Comparison of ENCODE assay signal across 27 cellular contexts in the genomic region with DNA sequence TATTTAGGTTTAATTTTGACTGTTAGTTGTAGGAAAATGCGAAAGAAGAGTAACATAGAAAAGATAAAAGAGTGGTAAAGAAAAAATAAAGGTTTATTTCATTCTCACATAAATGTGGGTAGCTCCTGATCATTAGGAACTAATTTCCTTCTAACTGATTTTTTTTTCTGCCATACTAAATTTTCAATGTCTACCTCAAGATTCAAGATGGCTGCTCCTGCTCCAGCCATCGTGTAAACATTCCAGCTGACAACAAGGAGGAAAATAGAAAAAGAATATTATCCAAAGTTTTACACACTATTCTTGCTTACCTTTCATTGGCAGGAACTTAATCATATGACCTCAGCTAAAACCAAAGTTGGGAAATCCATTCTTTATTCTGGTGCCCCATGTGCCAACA.
"Had no signal": no experiment of that assay in that cellular context is flagged by ENCODE, and none has a peak within 500 bp of the region (broad histone marks: within the 10 kb centered on the region; RNA-seq: fewer than 3 reads in every experiment).

No MANE protein-coding gene starts in this region.

- H3K36me3 ChIP-seq: stomach, suprapubic skin, thoracic aorta, thyroid gland, tibial artery, tibial nerve, transverse colon, upper lobe of left lung, upper lobe of right lung, uterus, vagina had no signal

- FAIRE-seq: urothelium cell line had no signal

- H3K9me3 ChIP-seq: stomach, testis, thoracic aorta, thyroid gland, tibial artery, tibial nerve, transverse colon, upper lobe of left lung, upper lobe of right lung, uterus, vagina had no signal

- ATAC-seq: stimulated activated effector memory CD8-positive, alpha-beta T cell treated with anti-CD3 and anti-CD28 coated beads, Interleukin-12 subunit alpha, Interleukin-12 subunit beta, amount 100 ng/mL, for 72 hours; stimulated activated memory B cell treated with anti-CD40 and anti-IgM and Interleukin-4, amounts not matched to agents 10 μg/mL and 1 μg/mL and 100 μg/mL, for 72 hours; stimulated activated naive B cell treated with anti-CD40 and anti-IgM and Interleukin-4, amounts not matched to agents 10 μg/mL and 1 μg/mL and 100 μg/mL, for 72 hours; stimulated activated naive CD8-positive, alpha-beta T cell treated with anti-CD3 and anti-CD28 coated beads, Interleukin-15, amount 100 ng/mL, for 72 hours; stimulated activated naive CD8-positive, alpha-beta T cell treated with anti-CD3 and anti-CD28 coated beads, Interleukin-15, Interleukin-2, amounts not matched to agents 100 U/mL and 50 U/mL, for 24 hours; upper lobe of right lung had no signal

- H3K27ac ChIP-seq: stomach, suprapubic skin, testis, thoracic aorta, thyroid gland, tibial artery, tibial nerve, transverse colon, upper lobe of left lung, upper lobe of right lung, uterus, vagina had no signal

- H3K4me1 ChIP-seq: stomach, suprapubic skin, testis, thyroid gland, tibial artery, tibial nerve, transverse colon, upper lobe of left lung, upper lobe of right lung, uterus, vagina had no signal

- H3K4me3 ChIP-seq: stomach, suprapubic skin, testis, thoracic aorta, thyroid gland, tibial artery, tibial nerve, transverse colon, upper lobe of left lung, upper lobe of right lung, uterus, vagina had no signal

- DNase-seq: stimulated activated CD4-positive, alpha-beta T cell treated with anti-CD3 and anti-CD28 coated beads, Interleukin-2, amount 100 ng/mL, for 48 hours; stimulated activated CD4-positive, alpha-beta T cell treated with anti-CD3 and anti-CD28 coated beads, Interleukin-4, amount 100 ng/mL, for 1 hour; stimulated activated CD4-positive, alpha-beta T cell treated with anti-CD3 and anti-CD28 coated beads, Interleukin-4, amount 100 ng/mL, for 24 hours; stimulated activated CD4-positive, alpha-beta T cell treated with anti-CD3 and anti-CD28 coated beads, Interleukin-4, amount 100 ng/mL, for 4 hours; stimulated activated CD8-positive, alpha-beta memory T cell treated with anti-CD3 and anti-CD28 coated beads, Interleukin-4, amount 100 ng/mL, for 48 hours; stimulated activated naive B cell treated with anti-CD40 and anti-IgM and Interleukin-4, amounts not matched to agents 10 μg/mL and 1 μg/mL and 100 μg/mL, for 72 hours; stimulated activated naive CD4-positive, alpha-beta T cell; stimulated activated naive CD4-positive, alpha-beta T cell treated with Interleukin-2 at 50 U/mL for 16 hours; stimulated activated naive CD8-positive, alpha-beta T cell treated with anti-CD3 and anti-CD28 coated beads, Interleukin-15, amount 100 ng/mL, for 72 hours; stimulated activated naive CD8-positive, alpha-beta T cell treated with anti-CD3 and anti-CD28 coated beads, Interleukin-15, Interleukin-2, amounts not matched to agents 100 U/mL and 50 U/mL, for 24 hours; stomach; substantia nigra; testis; thyroid gland; tibial artery; transverse colon; trophoblast cell; upper lobe of left lung; upper lobe of right lung; uterus had no signal

- H3K27me3 ChIP-seq: stomach, suprapubic skin, testis, thyroid gland, tibial artery, tibial nerve, transverse colon, upper lobe of left lung, upper lobe of right lung, uterus, vagina had no signal
